In genomic region chr1:31803610-31804009, GRCh38 we compare ENCODE assay signal across 18 cellular contexts. TPM values are rescaled to one million over a fixed set of nuclear protein-coding genes. Genes with fewer than 3 reads are reported as not detected.
DNase-seq lines count a peak whose midpoint lies in the region; ATAC-seq and TF ChIP-seq lines count a peak whose summit lies in the region.
"Had no signal": no experiment of that assay in that cellular context is flagged by ENCODE, and none has a peak within 500 bp of the region (broad histone marks: within the 10 kb centered on the region; RNA-seq: fewer than 3 reads in every experiment).

No MANE protein-coding gene starts in this region.

- CTCF ChIA-PET in activated naive CD4-positive, alpha-beta T cell treated with anti-CD3 and anti-CD28 coated beads for 36 hours (lab: Charles Lee): interaction anchor here (2.3 kb wide), 1 partner anchor 15 kb away, joined by 7 read pairs; no protein-coding TSS in a partner anchor

- no peak for TF ChIP-seq CTCF in testis (IDR thresholded peaks at IDR 0.05)
- no peak for TF ChIP-seq CTCF in progenitor cell of endocrine pancreas (IDR thresholded peaks at IDR 0.05; ENCODE audit: unreplicated experiment)
- TF ChIP-seq CTCF in WERI-Rb-1 (IDR thresholded peaks at IDR 0.05; ENCODE audit: low read depth, low read length): no peak

- TF ChIP-seq POLR2A in testis (IDR thresholded peaks at IDR 0.05): no peak

- H3K27me3 Mint-ChIP-seq in activated naive CD4-positive, alpha-beta T cell treated with anti-CD3 and anti-CD28 coated beads for 36 hours (ENCODE audit: low read depth): no peaks in the 10 kb centered on the region
- H3K27me3 Mint-ChIP-seq in progenitor cell of endocrine pancreas: peaks cover 15% of the 10 kb centered on the region

- H3K27ac ChIP-seq in SK-N-MC (peak overlapping the region; percentile 58; the same call in 1 of the 2 replicates), testis (no peak overlapping the region), WERI-Rb-1 (no peak overlapping the region)
- H3K27ac ChIP-seq: C4-2B had no signal

- H3K4me1 ChIP-seq in testis: no peaks in the 10 kb centered on the region

- WGBS in testis, 2 donors: 94 to 98% methylated on average over 2 of the region's 2 CpGs

- H3K36me3 ChIP-seq in SK-N-MC (ENCODE audit: insufficient read depth, low read length) (no peaks in the 10 kb centered on the region), testis (ENCODE audit: low read depth, missing control alignments) (no peaks in the 10 kb centered on the region), WERI-Rb-1 (no peaks in the 10 kb centered on the region)

- intact Hi-C loops in activated naive CD4-positive, alpha-beta T cell treated with anti-CD3 and anti-CD28 coated beads for 36 hours (cut with micrococcal nuclease): no loop called here
- intact Hi-C loops in testis (cut with DNase I; ENCODE audit: low total_unique reads): no loop called here

- no peaks in the 10 kb centered on the region for H3K27me3 ChIP-seq in testis
- no peaks in the 10 kb centered on the region for H3K27me3 ChIP-seq in WERI-Rb-1 (ENCODE audit: insufficient read depth, low read depth, severe bottlenecking)

- H3K9me3 Mint-ChIP-seq in activated naive CD4-positive, alpha-beta T cell treated with anti-CD3 and anti-CD28 coated beads for 36 hours: no peaks in the 10 kb centered on the region
- H3K9me3 Mint-ChIP-seq in activated naive CD4-positive, alpha-beta T cell treated with anti-CD3 and anti-CD28 coated beads, Interleukin-2, amount 50 U/mL, for 72 hours: no peaks in the 10 kb centered on the region
- H3K9me3 Mint-ChIP-seq in progenitor cell of endocrine pancreas (ENCODE audit: low read depth): no peaks in the 10 kb centered on the region
- H3K9me3 Mint-ChIP-seq: CD8-positive, alpha-beta memory T cell had no signal

- H3K4me3 ChIP-seq in SK-N-MC (no peak overlapping the region), testis (no peak overlapping the region), WERI-Rb-1 (ENCODE audit: low read depth, low read length) (no peak overlapping the region)

- peak overlapping the region; percentile 51 for H3K27ac Mint-ChIP-seq in activated naive CD4-positive, alpha-beta T cell treated with anti-CD3 and anti-CD28 coated beads for 36 hours
- peak overlapping the region in 1 of 2 donors; percentile 44 for H3K27ac Mint-ChIP-seq in activated naive CD4-positive, alpha-beta T cell treated with anti-CD3 and anti-CD28 coated beads, Interleukin-2, amount 50 U/mL, for 72 hours
- no peak overlapping the region for H3K27ac Mint-ChIP-seq in progenitor cell of endocrine pancreas

- H3K4me3 Mint-ChIP-seq in activated naive CD4-positive, alpha-beta T cell treated with anti-CD3 and anti-CD28 coated beads for 36 hours: no peak overlapping the region
- H3K4me3 Mint-ChIP-seq in progenitor cell of endocrine pancreas (ENCODE audit: low read depth): no peak overlapping the region

- H3K9ac ChIP-seq in SK-N-MC (ENCODE audit: insufficient read length): no peak overlapping the region

- H3K9me3 ChIP-seq in SK-N-MC (ENCODE audit: low read depth, low read length): no peaks in the 10 kb centered on the region
- H3K9me3 ChIP-seq in testis: no peaks in the 10 kb centered on the region
- no peaks in the 10 kb centered on the region for H3K9me3 ChIP-seq in WERI-Rb-1 (ENCODE audit: severe bottlenecking)

- ATAC-seq in activated naive CD4-positive, alpha-beta T cell treated with anti-CD3 and anti-CD28 coated beads, Interleukin-2, amount 50 U/mL, for 72 hours: no peak
- no peak for ATAC-seq in left lobe of liver

- no peaks in the 10 kb centered on the region for H3K36me3 Mint-ChIP-seq in activated naive CD4-positive, alpha-beta T cell treated with anti-CD3 and anti-CD28 coated beads for 36 hours (ENCODE audit: low read depth)
- H3K36me3 Mint-ChIP-seq in activated naive CD4-positive, alpha-beta T cell treated with anti-CD3 and anti-CD28 coated beads, Interleukin-2, amount 50 U/mL, for 72 hours: no peaks in the 10 kb centered on the region
- no peaks in the 10 kb centered on the region for H3K36me3 Mint-ChIP-seq in progenitor cell of endocrine pancreas (ENCODE audit: insufficient read depth)
- H3K36me3 Mint-ChIP-seq: CD8-positive, alpha-beta memory T cell had no signal

- no peak for DNase-seq in activated naive CD4-positive, alpha-beta T cell treated with anti-CD3 and anti-CD28 coated beads for 36 hours
- no peak for DNase-seq in activated naive CD4-positive, alpha-beta T cell treated with anti-CD3 and anti-CD28 coated beads, Interleukin-2, amount 50 U/mL, for 72 hours (ENCODE audit: low spot score in 2 of 2)
- DNase-seq in SK-N-MC (ENCODE audit: low read depth, low spot score) (no peak), left lobe of liver (ENCODE audit: low spot score) (peak; percentile 24), testis (peak; percentile 2), progenitor cell of endocrine pancreas (ENCODE audit: low spot score, unreplicated experiment) (no peak), WERI-Rb-1 (no peak)
- DNase-seq: Calu3, KBM-7, NCI-H1092, NCI-H1436, NCI-H187 treated with DMSO at 0.1 percent for 48 hours, NCI-H2107, NCI-H446 treated with DMSO at 0.1 percent for 48 hours, NCI-H526 treated with DMSO at 0.1 percent for 48 hours, Right ventricle myocardium superior had no signal

- peaks cover 12% of the 10 kb centered on the region for H3K4me1 Mint-ChIP-seq in activated naive CD4-positive, alpha-beta T cell treated with anti-CD3 and anti-CD28 coated beads for 36 hours (ENCODE audit: low read depth)
- H3K4me1 Mint-ChIP-seq in progenitor cell of endocrine pancreas (ENCODE audit: low read depth): no peaks in the 10 kb centered on the region

RNA-seq across cellular contexts. Expression of gene SPOCD1, which starts 12.2 kb away (rescaled TPM):
- under 1 TPM; 0.21 to 0.30 TPM for total RNA-seq in activated naive CD4-positive, alpha-beta T cell treated with anti-CD3 and anti-CD28 coated beads for 36 hours
- total RNA-seq in activated naive CD4-positive, alpha-beta T cell treated with anti-CD3 and anti-CD28 coated beads, Interleukin-2, amount 50 U/mL, for 72 hours: 1 to 10 TPM in 1 of 2 donors, under 1 TPM in 1; 0.46 to 1.8 TPM
- total RNA-seq in left lobe of liver (0.08 TPM), testis (10 to 100 TPM; 32.0 to 36.0 TPM), progenitor cell of endocrine pancreas (0.36 and 0.91 TPM in 2 replicates)
- polyA plus RNA-seq in testis (ENCODE audit: insufficient read depth, low read depth, low replicate concordance): 22.0 TPM
- total RNA-seq: Right ventricle myocardium superior had no signal
- polyA plus RNA-seq: CD8-positive, alpha-beta memory T cell had no signal

RNA-seq across cellular contexts. Expression of gene ADGRB2, which starts 39.5 kb away (rescaled TPM):
- total RNA-seq in activated naive CD4-positive, alpha-beta T cell treated with anti-CD3 and anti-CD28 coated beads for 36 hours: under 1 TPM; 0.24 to 0.30 TPM
- total RNA-seq in activated naive CD4-positive, alpha-beta T cell treated with anti-CD3 and anti-CD28 coated beads, Interleukin-2, amount 50 U/mL, for 72 hours: 1 to 10 TPM in 1 of 2 donors, under 1 TPM in 1; 0.49 to 1.1 TPM
- total RNA-seq in left lobe of liver (not detected), testis (10 to 100 TPM; 15.7 to 18.0 TPM), progenitor cell of endocrine pancreas (4.6 and 5.5 TPM in 2 replicates)
- 11.8 TPM for polyA plus RNA-seq in testis (ENCODE audit: insufficient read depth, low read depth, low replicate concordance)

Comparison
In these comparisons a context has a peak if more than half of its experiments do, and no peak if none do; other contexts are left out.
1. DNase-seq: peak in left lobe of liver (single experiment) and testis (single experiment); none in activated naive CD4-positive, alpha-beta T cell treated with anti-CD3 and anti-CD28 coated beads for 36 hours (single experiment), activated naive CD4-positive, alpha-beta T cell treated with anti-CD3 and anti-CD28 coated beads, Interleukin-2, amount 50 U/mL, for 72 hours (0 of 2), SK-N-MC (single experiment), progenitor cell of endocrine pancreas (single experiment) and WERI-Rb-1 (single experiment).
2. RNA of gene SPOCD1, which starts 12.2 kb away (total RNA-seq): 32.0 to 36.0 TPM in testis; 0.46 to 1.8 TPM in activated naive CD4-positive, alpha-beta T cell treated with anti-CD3 and anti-CD28 coated beads, Interleukin-2, amount 50 U/mL, for 72 hours, 0.36 to 0.91 TPM in progenitor cell of endocrine pancreas, 0.21 to 0.30 TPM in activated naive CD4-positive, alpha-beta T cell treated with anti-CD3 and anti-CD28 coated beads for 36 hours and 0.08 TPM in left lobe of liver (single experiment); every median in the first group is over 10 times any median in the second.